Comparison of ENCODE assay signal across 1 cellular context in the genomic region with DNA sequence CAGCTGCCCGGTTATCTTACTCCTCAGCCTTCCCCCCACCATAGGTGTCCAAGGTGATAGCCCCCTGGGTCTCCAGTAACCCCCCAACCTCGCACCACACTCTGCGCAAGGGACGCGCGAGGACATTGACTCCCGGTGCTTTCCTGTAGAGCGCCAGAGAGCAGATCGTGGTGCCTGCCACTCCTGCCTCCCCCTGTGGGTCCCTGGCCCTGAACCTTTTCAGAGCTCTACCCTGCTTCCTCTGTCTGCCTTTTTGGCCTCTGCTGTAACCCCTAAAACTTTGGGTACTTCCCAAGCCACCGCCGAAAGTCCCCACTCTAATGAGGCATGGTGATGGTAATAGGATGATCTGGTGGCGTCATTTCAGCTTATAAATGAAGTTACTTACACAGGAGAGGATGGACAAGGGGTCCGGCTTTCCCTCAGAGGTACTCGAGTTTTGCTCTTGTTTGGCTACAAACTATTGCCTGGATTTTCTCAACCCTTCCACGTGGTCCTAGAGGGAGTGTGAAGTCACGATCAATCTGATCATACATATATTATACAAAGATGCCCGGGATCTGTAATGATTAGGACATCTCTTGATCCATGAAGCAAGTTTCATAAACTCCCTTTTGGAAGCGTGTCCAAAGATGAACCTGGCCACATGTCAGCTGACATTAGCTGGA.
TF ChIP-seq lines count a peak whose summit lies in the region.

No MANE protein-coding gene starts in this region.

TF ChIP-seq in HEK293T, 16 proteins besides CTCF, POLR2A, EP300 and RAD21 (continued from another document):
- TF ChIP-seq L3MBTL2 (conservative IDR thresholded peaks at IDR 0.05): no peak
- no peak for TF ChIP-seq LEF1 (IDR thresholded peaks at IDR 0.05; ENCODE audit: borderline replicate concordance)
- TF ChIP-seq FOXK2 (IDR thresholded peaks at IDR 0.05): no peak
- no peak for TF ChIP-seq TARDBP (IDR thresholded peaks at IDR 0.05)
- no peak for TF ChIP-seq SP1 (IDR thresholded peaks at IDR 0.05)
- no peak for TF ChIP-seq ELF4 (IDR thresholded peaks at IDR 0.05)
- no peak for TF ChIP-seq SUZ12 (IDR thresholded peaks at IDR 0.05)
- no peak for TF ChIP-seq FOXA1 (IDR thresholded peaks at IDR 0.05)
